In genomic region chr1:154772611-154773515, GRCh38 we compare ENCODE assay signal across 1 cellular context.
TF ChIP-seq lines count a peak whose summit lies in the region.

No MANE protein-coding gene starts in this region.

TF ChIP-seq in WTC11, 78 proteins besides CTCF, POLR2A, EP300 and RAD21 (continued from another document):
- TF ChIP-seq USF1 (CRISPR knock-in tag; IDR thresholded peaks at IDR 0.05): no peak
- no peak for TF ChIP-seq JUN (CRISPR knock-in tag; IDR thresholded peaks at IDR 0.05)
- no peak for TF ChIP-seq RORB (CRISPR knock-in tag; IDR thresholded peaks at IDR 0.05)
- TF ChIP-seq HMGA2 (CRISPR knock-in tag; IDR thresholded peaks at IDR 0.05): no peak
- TF ChIP-seq SMAD3 (CRISPR knock-in tag; IDR thresholded peaks at IDR 0.05; ENCODE audit: borderline replicate concordance): no peak
